Comparison of ENCODE assay signal across 9 cellular contexts in genomic region chr19:17420267-17420924, GRCh38. TPM values are rescaled to one million over a fixed set of nuclear protein-coding genes. Genes with fewer than 3 reads are reported as not detected.
A peak's percentile ranks its signal among the peaks of the same experiment; 100 is the strongest.
DNase-seq lines count a peak whose midpoint lies in the region; ATAC-seq and TF ChIP-seq lines count a peak whose summit lies in the region.
"Had no signal": no experiment of that assay in that cellular context is flagged by ENCODE, and none has a peak within 500 bp of the region (broad histone marks: within the 10 kb centered on the region; RNA-seq: fewer than 3 reads in every experiment).

No MANE protein-coding gene starts in this region.

- no peak for TF ChIP-seq CTCF in left ventricle myocardium inferior (IDR thresholded peaks at IDR 0.05; ENCODE audit: borderline replicate concordance)

- H3K9ac ChIP-seq in rectal smooth muscle tissue (ENCODE audit: low read length) = peak overlapping the region; percentile 25

- peak overlapping the region; percentile 87 for H3K4me3 Mint-ChIP-seq in activated naive CD4-positive, alpha-beta T cell treated with anti-CD3 and anti-CD28 coated beads for 36 hours

- peak overlapping the region; percentile 76 for H3K4me3 ChIP-seq in left ventricle myocardium inferior
- H3K4me3 ChIP-seq in rectal smooth muscle tissue (ENCODE audit: low read length) = peak overlapping the region; percentile 70

- CTCF ChIA-PET in activated naive CD4-positive, alpha-beta T cell treated with anti-CD3 and anti-CD28 coated beads for 36 hours (lab: Charles Lee) = interaction anchor here (0.6 to 1.4 kb wide), 5 partner anchors 8 to 45 kb away, joined by 3 to 8 read pairs (median 5); partner anchors contain the start of gene CCDC194

- peaks cover 3% of the 10 kb centered on the region for H3K36me3 Mint-ChIP-seq in activated naive CD4-positive, alpha-beta T cell treated with anti-CD3 and anti-CD28 coated beads for 36 hours (ENCODE audit: low read depth)

- peak overlapping the region; percentile 60 for H3K27ac ChIP-seq in left ventricle myocardium inferior (replicated peaks)
- H3K27ac ChIP-seq in rectal smooth muscle tissue (ENCODE audit: low read depth, low read length) = no peak overlapping the region

- peaks cover 17% of the 10 kb centered on the region for H3K4me1 Mint-ChIP-seq in activated naive CD4-positive, alpha-beta T cell treated with anti-CD3 and anti-CD28 coated beads for 36 hours (ENCODE audit: low read depth)

- intact Hi-C loops in activated naive CD4-positive, alpha-beta T cell treated with anti-CD3 and anti-CD28 coated beads for 36 hours (cut with micrococcal nuclease) = loop anchor here (1.0 kb wide), 1 partner anchor 25 kb away; no protein-coding TSS in a partner anchor
- intact Hi-C loops in left ventricle myocardium inferior (cut with micrococcal nuclease) = no loop called here

- H3K36me3 ChIP-seq in left ventricle myocardium inferior = peaks cover 5% of the 10 kb centered on the region
- H3K36me3 ChIP-seq in rectal smooth muscle tissue (ENCODE audit: control insufficient read depth, insufficient read depth, low read length) = peaks cover 3% of the 10 kb centered on the region

- no peaks in the 10 kb centered on the region for H3K27me3 Mint-ChIP-seq in activated naive CD4-positive, alpha-beta T cell treated with anti-CD3 and anti-CD28 coated beads for 36 hours (ENCODE audit: low read depth)

- H3K9me3 Mint-ChIP-seq in activated naive CD4-positive, alpha-beta T cell treated with anti-CD3 and anti-CD28 coated beads for 36 hours = no peaks in the 10 kb centered on the region

- H3K27ac Mint-ChIP-seq in activated naive CD4-positive, alpha-beta T cell treated with anti-CD3 and anti-CD28 coated beads for 36 hours = no peak overlapping the region

- ATAC-seq in GM21717 (IDR thresholded peaks at IDR 0.05; ENCODE audit: unreplicated experiment) = peak; percentile 25

- DNase-seq in EH (ENCODE audit: low read depth) (peak; percentile 41), NCI-H1105 treated with DMSO at 0.1 percent for 48 hours (lab: John Stamatoyannopoulos, UW) (peak; percentile 32), left ventricle myocardium inferior (peak; percentile 23), cortex of kidney (lab: John Stamatoyannopoulos, UW) (no peak), NCI-H2107 treated with DMSO at 0.1 percent for 48 hours (lab: John Stamatoyannopoulos, UW; ENCODE audit: unreplicated experiment) (no peak)
- DNase-seq in activated naive CD4-positive, alpha-beta T cell treated with anti-CD3 and anti-CD28 coated beads for 36 hours = peak; percentile 52

- H3K27me3 ChIP-seq in left ventricle myocardium inferior (ENCODE audit: low read depth) (peaks cover 10% of the 10 kb centered on the region), rectal smooth muscle tissue (ENCODE audit: control insufficient read depth, insufficient read depth, low read length) (no peaks in the 10 kb centered on the region)

- no peaks in the 10 kb centered on the region for H3K9me3 ChIP-seq in left ventricle myocardium inferior (replicated peaks)

- H3K4me1 ChIP-seq in left ventricle myocardium inferior (peaks cover 20% of the 10 kb centered on the region), rectal smooth muscle tissue (ENCODE audit: control insufficient read depth, insufficient read depth, low read length) (peaks cover 6% of the 10 kb centered on the region)

RNA-seq across cellular contexts. Expression of gene MVB12A, which starts 0.5 kb away (rescaled TPM):
- 10 to 100 TPM; 29.3 to 32.1 TPM for total RNA-seq in activated naive CD4-positive, alpha-beta T cell treated with anti-CD3 and anti-CD28 coated beads for 36 hours
- 19.6 TPM for total RNA-seq in left ventricle myocardium inferior

RNA-seq across cellular contexts. Expression of gene BST2, which starts 15.0 kb away (rescaled TPM):
- total RNA-seq in activated naive CD4-positive, alpha-beta T cell treated with anti-CD3 and anti-CD28 coated beads for 36 hours = 100 to 1,000 TPM; 117 to 121 TPM
- total RNA-seq in left ventricle myocardium inferior = 42.2 TPM

RNA-seq across cellular contexts. Expression of gene CCDC194, which starts 26.4 kb away (rescaled TPM):
- total RNA-seq in activated naive CD4-positive, alpha-beta T cell treated with anti-CD3 and anti-CD28 coated beads for 36 hours = under 1 TPM; 0.83 to 0.89 TPM
- not detected for total RNA-seq in left ventricle myocardium inferior
- total RNA-seq: subcutaneous adipose tissue had no signal

RNA-seq across cellular contexts. Expression of gene TMEM221, which starts 28.1 kb away (rescaled TPM):
- not detected for total RNA-seq in activated naive CD4-positive, alpha-beta T cell treated with anti-CD3 and anti-CD28 coated beads for 36 hours
- total RNA-seq in left ventricle myocardium inferior = 0.14 TPM

RNA-seq across cellular contexts. Expression of gene NXNL1, which starts 40.3 kb away (rescaled TPM):
- total RNA-seq in activated naive CD4-positive, alpha-beta T cell treated with anti-CD3 and anti-CD28 coated beads for 36 hours = not detected
- 0.33 TPM for total RNA-seq in left ventricle myocardium inferior

Comparison
In these comparisons a context has a peak if more than half of its experiments do, and no peak if none do; other contexts are left out.
1. DNase-seq: peak in EH (single experiment), NCI-H1105 treated with DMSO at 0.1 percent for 48 hours (single experiment), activated naive CD4-positive, alpha-beta T cell treated with anti-CD3 and anti-CD28 coated beads for 36 hours (single experiment) and left ventricle myocardium inferior (single experiment); none in cortex of kidney (single experiment) and NCI-H2107 treated with DMSO at 0.1 percent for 48 hours (single experiment).